ENCODE assay signal across 1 cellular context in genomic region chr3:179179979-179180758, GRCh38.
TF ChIP-seq lines count a peak whose summit lies in the region.

No MANE protein-coding gene starts in this region.

TF ChIP-seq in HEK293, 187 proteins besides CTCF, POLR2A, EP300 and RAD21 (continued from another document and continues in another):
- TF ChIP-seq ZNF26 (tag by site-specific recombination; IDR thresholded peaks at IDR 0.05): no peak
- TF ChIP-seq YY2 (tag by site-specific recombination; IDR thresholded peaks at IDR 0.05): no peak
- TF ChIP-seq ZNF132 (tag by site-specific recombination; IDR thresholded peaks at IDR 0.05; ENCODE audit: borderline replicate concordance): no peak
- no peak for TF ChIP-seq SALL2 (tag by site-specific recombination; IDR thresholded peaks at IDR 0.05; ENCODE audit: borderline replicate concordance)
- no peak for TF ChIP-seq ZNF561 (tag by site-specific recombination; IDR thresholded peaks at IDR 0.05; ENCODE audit: borderline replicate concordance)
- 0 out of 2 replicates have a peak, but pooled peaks have one; percentile 46 for TF ChIP-seq ZSCAN23 (tag by site-specific recombination; IDR thresholded peaks at IDR 0.05)
- TF ChIP-seq KLF9 (tag by site-specific recombination; IDR thresholded peaks at IDR 0.05; ENCODE audit: low read depth): no peak; the same call in 1 of the 2 replicates
- TF ChIP-seq ZNF280D (tag by site-specific recombination; IDR thresholded peaks at IDR 0.05): no peak
- TF ChIP-seq PRDM2 (tag by site-specific recombination; IDR thresholded peaks at IDR 0.05; ENCODE audit: borderline replicate concordance): no peak
- 0 out of 2 replicates have a peak, but pooled peaks have one; percentile 62 for TF ChIP-seq ZNF843 (tag by site-specific recombination; IDR thresholded peaks at IDR 0.05)
- no peak for TF ChIP-seq ZNF624 (tag by site-specific recombination; IDR thresholded peaks at IDR 0.05)
- TF ChIP-seq ZNF121 (tag by site-specific recombination; IDR thresholded peaks at IDR 0.05): no peak
- no peak for TF ChIP-seq ZNF280C (tag by site-specific recombination; IDR thresholded peaks at IDR 0.05)
- TF ChIP-seq ZNF670 (tag by site-specific recombination; IDR thresholded peaks at IDR 0.05; ENCODE audit: low read depth): no peak
- TF ChIP-seq ZNF776 (tag by site-specific recombination; IDR thresholded peaks at IDR 0.05; ENCODE audit: borderline replicate concordance): no peak
- no peak for TF ChIP-seq EGR2 (tag by site-specific recombination; IDR thresholded peaks at IDR 0.05; ENCODE audit: low read depth)
- TF ChIP-seq ZNF155 (tag by site-specific recombination; IDR thresholded peaks at IDR 0.05): no peak
- peak; percentile 62; the same call in 1 of the 2 replicates for TF ChIP-seq ZEB2 (tag by site-specific recombination; IDR thresholded peaks at IDR 0.05)
- TF ChIP-seq ZNF366 (tag by site-specific recombination; conservative IDR thresholded peaks at IDR 0.05): peak; percentile 89
- TF ChIP-seq ZNF19 (tag by site-specific recombination; IDR thresholded peaks at IDR 0.05; ENCODE audit: low read depth): no peak
- no peak for TF ChIP-seq ZNF623 (tag by site-specific recombination; IDR thresholded peaks at IDR 0.05)
- TF ChIP-seq ZNF175 (tag by site-specific recombination; IDR thresholded peaks at IDR 0.05): no peak
- TF ChIP-seq ZBTB17 (tag by site-specific recombination; IDR thresholded peaks at IDR 0.05): peak; percentile 60; the same call in 1 of the 2 replicates
- TF ChIP-seq ZFP37 (tag by site-specific recombination; IDR thresholded peaks at IDR 0.05): peak; percentile 27; the same call in 1 of the 2 replicates
- TF ChIP-seq ZFHX2 (tag by site-specific recombination; conservative IDR thresholded peaks at IDR 0.05): no peak
- no peak for TF ChIP-seq ZNF76 (tag by site-specific recombination; IDR thresholded peaks at IDR 0.05; ENCODE audit: borderline replicate concordance, low read depth)
- no peak for TF ChIP-seq ZNF610 (tag by site-specific recombination; IDR thresholded peaks at IDR 0.05; ENCODE audit: borderline replicate concordance)
- no peak for TF ChIP-seq PATZ1 (tag by site-specific recombination; IDR thresholded peaks at IDR 0.05)
- TF ChIP-seq ZNF629 (tag by site-specific recombination; IDR thresholded peaks at IDR 0.05): peak; percentile 97
- no peak; the same call in 1 of the 2 replicates for TF ChIP-seq KLF8 (tag by site-specific recombination; IDR thresholded peaks at IDR 0.05)
- no peak for TF ChIP-seq ZSCAN18 (tag by site-specific recombination; IDR thresholded peaks at IDR 0.05)
- no peak for TF ChIP-seq KLF7 (tag by site-specific recombination; IDR thresholded peaks at IDR 0.05; ENCODE audit: borderline replicate concordance)
- no peak for TF ChIP-seq ZNF645 (tag by site-specific recombination; IDR thresholded peaks at IDR 0.05)
- no peak for TF ChIP-seq ZNF654 (tag by site-specific recombination; IDR thresholded peaks at IDR 0.05; ENCODE audit: low read depth)
- peak; percentile 57; the same call in 1 of the 2 replicates for TF ChIP-seq ZXDB (tag by site-specific recombination; IDR thresholded peaks at IDR 0.05)
- TF ChIP-seq KLF10 (tag by site-specific recombination; IDR thresholded peaks at IDR 0.05): no peak
- no peak for TF ChIP-seq ZNF791 (tag by site-specific recombination; IDR thresholded peaks at IDR 0.05)
- TF ChIP-seq ZNF521 (tag by site-specific recombination; IDR thresholded peaks at IDR 0.05): no peak
- no peak for TF ChIP-seq ZNF157 (tag by site-specific recombination; IDR thresholded peaks at IDR 0.05)
- no peak for TF ChIP-seq ZNF548 (tag by site-specific recombination; IDR thresholded peaks at IDR 0.05)
- TF ChIP-seq ZNF571 (tag by site-specific recombination; IDR thresholded peaks at IDR 0.05): no peak
- TF ChIP-seq ZNF223 (tag by site-specific recombination; IDR thresholded peaks at IDR 0.05): no peak
